17 cellular contexts compared by ENCODE assay signal in genomic region chr13:30851697-30852096, GRCh38. TPM values are rescaled to one million over a fixed set of nuclear protein-coding genes. Genes with fewer than 3 reads are reported as not detected.
DNase-seq lines count a peak whose midpoint lies in the region; ATAC-seq and TF ChIP-seq lines count a peak whose summit lies in the region.
"Had no signal": no experiment of that assay in that cellular context is flagged by ENCODE, and none has a peak within 500 bp of the region (broad histone marks: within the 10 kb centered on the region; RNA-seq: fewer than 3 reads in every experiment).

No MANE protein-coding gene starts in this region.

- H3K4me1 ChIP-seq in OCI-LY3 (ENCODE audit: low read length), result peaks cover 31% of the 10 kb centered on the region

- no peak overlapping the region for H3K27ac ChIP-seq in OCI-LY3 (ENCODE audit: low read length)
- H3K27ac ChIP-seq: cardiac muscle cell had no signal

- peaks cover 46% of the 10 kb centered on the region for H3K4me1 Mint-ChIP-seq in osteocyte (ENCODE audit: unreplicated experiment)

- DNase-seq in activated naive CD4-positive, alpha-beta T cell treated with Interleukin-2 at 50 U/mL for 16 hours, result no peak
- DNase-seq in OCI-M2 (lab: John Stamatoyannopoulos, UW; ENCODE audit: unreplicated experiment), result no peak
- no peak for DNase-seq in stimulated activated CD4-positive, alpha-beta T cell treated with anti-CD3 and anti-CD28 coated beads, Interleukin-4, amount 100 ng/mL, for 1 hour
- no peak for DNase-seq in osteocyte (ENCODE audit: extremely low spot score, unreplicated experiment)
- DNase-seq: activated CD8-positive, alpha-beta T cell treated with anti-CD3 and anti-CD28 coated beads for 36 hours; activated naive CD4-positive, alpha-beta T cell; C1 segment of cervical spinal cord; GF-D8; NCI-H146; OCI-M1; posterior cingulate gyrus had no signal

- no peak overlapping the region for H3K4me3 Mint-ChIP-seq in osteocyte (ENCODE audit: unreplicated experiment)
- H3K4me3 Mint-ChIP-seq: activated CD8-positive, alpha-beta T cell treated with anti-CD3 and anti-CD28 coated beads for 36 hours had no signal

- H3K27ac Mint-ChIP-seq in osteocyte (ENCODE audit: unreplicated experiment), result no peak overlapping the region
- H3K27ac Mint-ChIP-seq: activated CD8-positive, alpha-beta T cell treated with anti-CD3 and anti-CD28 coated beads for 36 hours had no signal

- peaks cover 16% of the 10 kb centered on the region for H3K27me3 ChIP-seq in OCI-LY3 (ENCODE audit: low read depth, low read length)
- H3K27me3 ChIP-seq: cardiac muscle cell had no signal

- H3K79me2 ChIP-seq in OCI-LY3 (ENCODE audit: low read length), result no peaks in the 10 kb centered on the region

- peak overlapping the region; percentile 58 for H3K4me2 ChIP-seq in OCI-LY3 (ENCODE audit: low read length)

- no peak overlapping the region for H3K4me3 ChIP-seq in OCI-LY3 (ENCODE audit: low read length)
- H3K4me3 ChIP-seq: cardiac muscle cell had no signal

- no peaks in the 10 kb centered on the region for H3K36me3 Mint-ChIP-seq in osteocyte (ENCODE audit: unreplicated experiment)

- H4K20me1 ChIP-seq in OCI-LY3 (ENCODE audit: insufficient read depth, low read length), result no peaks in the 10 kb centered on the region

- H3K36me3 ChIP-seq in OCI-LY3 (replicated peaks; ENCODE audit: low read depth, low read length), result no peaks in the 10 kb centered on the region
- H3K36me3 ChIP-seq: cardiac muscle cell had no signal

- H3K9me3 Mint-ChIP-seq in osteocyte (ENCODE audit: unreplicated experiment), result no peaks in the 10 kb centered on the region
- H3K9me3 Mint-ChIP-seq: activated CD8-positive, alpha-beta T cell treated with anti-CD3 and anti-CD28 coated beads for 36 hours had no signal

- TF ChIP-seq CTCF in OCI-LY3 (IDR thresholded peaks at IDR 0.05; ENCODE audit: low read depth, low read length) (no peak), osteocyte (IDR thresholded peaks at IDR 0.05) (no peak)

- ATAC-seq in GM18867 (IDR thresholded peaks at IDR 0.05; ENCODE audit: unreplicated experiment), result peak; percentile 90
- ATAC-seq in GM21529 (IDR thresholded peaks at IDR 0.05; ENCODE audit: unreplicated experiment), result peak; percentile 86
- peak; percentile 54 for ATAC-seq in HG03159 (IDR thresholded peaks at IDR 0.05; ENCODE audit: unreplicated experiment)
- ATAC-seq: activated CD8-positive, alpha-beta T cell treated with anti-CD3 and anti-CD28 coated beads for 36 hours had no signal

- no peaks in the 10 kb centered on the region for H3K9me3 ChIP-seq in OCI-LY3 (ENCODE audit: insufficient read depth, low read length)

- H3K27me3 Mint-ChIP-seq in osteocyte (ENCODE audit: unreplicated experiment), result no peaks in the 10 kb centered on the region
- H3K27me3 Mint-ChIP-seq: activated CD8-positive, alpha-beta T cell treated with anti-CD3 and anti-CD28 coated beads for 36 hours had no signal

- no peak overlapping the region for H2AFZ ChIP-seq in OCI-LY3 (ENCODE audit: low read depth, low read length)

- H3K9ac ChIP-seq in OCI-LY3 (ENCODE audit: low read length), result no peak overlapping the region

RNA-seq across cellular contexts. Expression of gene MEDAG, which starts 54.4 kb away (rescaled TPM):
- 2.0 and 2.7 TPM in 2 replicates for total RNA-seq in osteocyte
- total RNA-seq: activated CD8-positive, alpha-beta T cell treated with anti-CD3 and anti-CD28 coated beads for 36 hours; T-helper 2 cell treated with Interferon-gamma antibody and Interleukin-4, amounts not matched to agents 100 ng/mL and 5 ng/mL, for 36 hours had no signal
